ENCODE assay signal across 8 cellular contexts in genomic region chr11:8006349-8006977, GRCh38. TPM values are rescaled to one million over a fixed set of nuclear protein-coding genes. Genes with fewer than 3 reads are reported as not detected.
A peak's percentile ranks its signal among the peaks of the same experiment; 100 is the strongest.
DNase-seq lines count a peak whose midpoint lies in the region; ATAC-seq and TF ChIP-seq lines count a peak whose summit lies in the region.

No MANE protein-coding gene starts in this region.

- no peak overlapping the region for H3K27ac Mint-ChIP-seq in stimulated activated memory B cell treated with anti-CD40 and anti-IgM and Interleukin-4, amounts not matched to agents 10 μg/mL and 1 μg/mL and 100 μg/mL, for 72 hours

- H3K27me3 ChIP-seq in liver (ENCODE audit: control insufficient read depth in 4 of 4, insufficient read depth in 4 of 4, low read length in 3 of 4) = no peaks in the 10 kb centered on the region

- H3K27ac ChIP-seq in coronary artery (no peak overlapping the region), liver (ENCODE audit: low read depth in 1 of 2, low read length in 2 of 2) (no peak overlapping the region)

- H3K9me3 Mint-ChIP-seq in stimulated activated memory B cell treated with anti-CD40 and anti-IgM and Interleukin-4, amounts not matched to agents 10 μg/mL and 1 μg/mL and 100 μg/mL, for 72 hours = no peaks in the 10 kb centered on the region

- H3K27me3 Mint-ChIP-seq in stimulated activated memory B cell treated with anti-CD40 and anti-IgM and Interleukin-4, amounts not matched to agents 10 μg/mL and 1 μg/mL and 100 μg/mL, for 72 hours = peaks cover 8% of the 10 kb centered on the region

- H3K9me3 ChIP-seq in liver (ENCODE audit: control insufficient read depth in 4 of 4, low read length in 3 of 4) = no peaks in the 10 kb centered on the region

- intact Hi-C loops in Right ventricle myocardium inferior (cut with DNase I) (loop anchor here (2.0 kb wide), 1 partner anchor 92 kb away; no protein-coding TSS in a partner anchor), cardiac septum (cut with DNase I) (loop anchor here (1.0 kb wide), 1 partner anchor 93 kb away; no protein-coding TSS in a partner anchor)

- no peaks in the 10 kb centered on the region for H3K36me3 Mint-ChIP-seq in stimulated activated memory B cell treated with anti-CD40 and anti-IgM and Interleukin-4, amounts not matched to agents 10 μg/mL and 1 μg/mL and 100 μg/mL, for 72 hours

- TF ChIP-seq CTCF in coronary artery (IDR thresholded peaks at IDR 0.05) (peak; percentile 74), liver (IDR thresholded peaks at IDR 0.05; ENCODE audit: low read depth, low read length, missing input control) (peak; percentile 94)

- H3K4me1 Mint-ChIP-seq in stimulated activated memory B cell treated with anti-CD40 and anti-IgM and Interleukin-4, amounts not matched to agents 10 μg/mL and 1 μg/mL and 100 μg/mL, for 72 hours = peaks cover 10% of the 10 kb centered on the region

- H3K4me3 Mint-ChIP-seq in stimulated activated memory B cell treated with anti-CD40 and anti-IgM and Interleukin-4, amounts not matched to agents 10 μg/mL and 1 μg/mL and 100 μg/mL, for 72 hours = no peak overlapping the region

- no peak for DNase-seq in Right ventricle myocardium inferior (ENCODE audit: missing footprints)
- DNase-seq in cardiac septum (ENCODE audit: low spot score) = no peak
- DNase-seq in NCI-H146 (lab: John Stamatoyannopoulos, UW) = peak; percentile 58
- DNase-seq in UCSD-AML1 (lab: John Stamatoyannopoulos, UW; ENCODE audit: unreplicated experiment) = peak; percentile 21
- DNase-seq in coronary artery (ENCODE audit: low spot score) = no peak

- no peaks in the 10 kb centered on the region for H3K36me3 ChIP-seq in liver (ENCODE audit: control insufficient read depth in 4 of 4, insufficient read depth in 3 of 4, low read depth in 1 of 4, low read length in 3 of 4)

- TF ChIP-seq RAD21 in liver (IDR thresholded peaks at IDR 0.05) = peak; percentile 94 to 97

- H3K4me1 ChIP-seq in liver (ENCODE audit: control insufficient read depth in 4 of 4, insufficient read depth in 4 of 4, low read length in 3 of 4) = no peaks in the 10 kb centered on the region

- H3K4me3 ChIP-seq in coronary artery (no peak overlapping the region), liver (ENCODE audit: low read depth in 1 of 3, low read length in 3 of 3) (no peak overlapping the region)

- peak; percentile 86 for ATAC-seq in Right ventricle myocardium inferior
- ATAC-seq in HG02763 (IDR thresholded peaks at IDR 0.05; ENCODE audit: unreplicated experiment) = peak; percentile 53
- ATAC-seq in stimulated activated memory B cell treated with anti-CD40 and anti-IgM and Interleukin-4, amounts not matched to agents 10 μg/mL and 1 μg/mL and 100 μg/mL, for 72 hours = peak; percentile 73

- H3K9ac ChIP-seq in liver (ENCODE audit: low read depth in 1 of 2, low read length in 2 of 2) = no peak overlapping the region

TF ChIP-seq in liver, 16 proteins besides CTCF, POLR2A, EP300 and RAD21:
- peak in 1 of 2 donors; percentile 28 for TF ChIP-seq HNF4A (conservative IDR thresholded peaks at IDR 0.05)
- TF ChIP-seq MAX (IDR thresholded peaks at IDR 0.05) = no peak
- TF ChIP-seq NR2F2 (IDR thresholded peaks at IDR 0.05) = peak; percentile 53
- no peak for TF ChIP-seq GABPA (IDR thresholded peaks at IDR 0.05 in 1 of 2, conservative IDR thresholded peaks at IDR 0.05 in 1 of 2)

RNA-seq across cellular contexts. Expression of gene EIF3F, which starts 19.3 kb away (rescaled TPM):
- 155 TPM for total RNA-seq in Right ventricle myocardium inferior
- total RNA-seq in cardiac septum = 123 TPM
- total RNA-seq in liver = 100 to 1,000 TPM in 1 of 2 donors, 10 to 100 TPM in 1; 68.4 to 246 TPM
- 100 to 1,000 TPM in 1 of 2 donors, 10 to 100 TPM in 1; 59.4 to 226 TPM for polyA plus RNA-seq in liver

RNA-seq across cellular contexts. Expression of gene NLRP10, which starts 41.2 kb away (rescaled TPM):
- total RNA-seq in Right ventricle myocardium inferior (not detected), cardiac septum (not detected), liver (not detected)
- polyA plus RNA-seq in liver = not detected

Comparison
In these comparisons a context has a peak if more than half of its experiments do, and no peak if none do; other contexts are left out.
1. DNase-seq: peak in NCI-H146 (single experiment) and UCSD-AML1 (single experiment); none in Right ventricle myocardium inferior (single experiment), cardiac septum (single experiment) and coronary artery (single experiment).
2. Peak in every context shown above with its lines, with median percentiles within 50 percentile points of each other: ATAC-seq.